Comparison of ENCODE assay signal across 5 cellular contexts in genomic region chr7:130829415-130829814, GRCh38.
"Had no signal": no experiment of that assay in that cellular context is flagged by ENCODE, and none has a peak within 500 bp of the region (broad histone marks: within the 10 kb centered on the region; RNA-seq: fewer than 3 reads in every experiment).

No MANE protein-coding gene starts in this region.

- H3K4me1 ChIP-seq: HAP-1 had no signal

- DNase-seq: GM23248, GOT3, H7, KG1 had no signal

- H3K36me3 ChIP-seq: HAP-1 had no signal

- H2AFZ ChIP-seq: GM23248 had no signal

- H3K27ac ChIP-seq: GM23248 had no signal

- H3K9ac ChIP-seq: GM23248 had no signal

- H3K4me3 ChIP-seq: GM23248, HAP-1 had no signal
